Comparison of ENCODE assay signal across 1 cellular context in the genomic region with DNA sequence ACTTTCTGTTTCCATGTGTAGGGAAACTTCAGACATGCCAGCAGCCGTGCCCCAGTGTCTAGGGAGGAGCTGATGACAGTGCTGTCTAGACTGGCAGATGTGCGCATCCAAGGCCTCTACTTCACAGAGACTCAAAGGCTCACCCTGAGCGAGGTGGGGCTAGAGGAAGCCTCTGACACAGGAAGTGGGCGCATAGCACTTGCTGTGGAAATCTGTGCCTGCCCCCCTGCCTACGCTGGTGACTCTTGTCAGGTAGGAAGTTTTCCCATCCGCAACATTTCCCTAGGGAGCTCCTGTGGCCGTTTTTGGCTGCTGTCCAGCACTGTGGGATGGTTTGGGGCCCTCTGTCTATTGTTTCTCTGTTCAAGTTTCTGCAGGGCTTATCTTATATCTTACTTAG.
TF ChIP-seq lines count a peak whose summit lies in the region.

No MANE protein-coding gene starts in this region.

TF ChIP-seq in HEK293, 187 proteins besides CTCF, POLR2A, EP300 and RAD21 (continued from another document and continues in another):
- TF ChIP-seq ZBTB49 (tag by site-specific recombination; IDR thresholded peaks at IDR 0.05; ENCODE audit: low read depth) = no peak
- peak; percentile 62 for TF ChIP-seq WT1 (tag by site-specific recombination; IDR thresholded peaks at IDR 0.05)
- TF ChIP-seq ZNF266 (tag by site-specific recombination; IDR thresholded peaks at IDR 0.05; ENCODE audit: low read depth) = no peak
- TF ChIP-seq, protein P1, sequence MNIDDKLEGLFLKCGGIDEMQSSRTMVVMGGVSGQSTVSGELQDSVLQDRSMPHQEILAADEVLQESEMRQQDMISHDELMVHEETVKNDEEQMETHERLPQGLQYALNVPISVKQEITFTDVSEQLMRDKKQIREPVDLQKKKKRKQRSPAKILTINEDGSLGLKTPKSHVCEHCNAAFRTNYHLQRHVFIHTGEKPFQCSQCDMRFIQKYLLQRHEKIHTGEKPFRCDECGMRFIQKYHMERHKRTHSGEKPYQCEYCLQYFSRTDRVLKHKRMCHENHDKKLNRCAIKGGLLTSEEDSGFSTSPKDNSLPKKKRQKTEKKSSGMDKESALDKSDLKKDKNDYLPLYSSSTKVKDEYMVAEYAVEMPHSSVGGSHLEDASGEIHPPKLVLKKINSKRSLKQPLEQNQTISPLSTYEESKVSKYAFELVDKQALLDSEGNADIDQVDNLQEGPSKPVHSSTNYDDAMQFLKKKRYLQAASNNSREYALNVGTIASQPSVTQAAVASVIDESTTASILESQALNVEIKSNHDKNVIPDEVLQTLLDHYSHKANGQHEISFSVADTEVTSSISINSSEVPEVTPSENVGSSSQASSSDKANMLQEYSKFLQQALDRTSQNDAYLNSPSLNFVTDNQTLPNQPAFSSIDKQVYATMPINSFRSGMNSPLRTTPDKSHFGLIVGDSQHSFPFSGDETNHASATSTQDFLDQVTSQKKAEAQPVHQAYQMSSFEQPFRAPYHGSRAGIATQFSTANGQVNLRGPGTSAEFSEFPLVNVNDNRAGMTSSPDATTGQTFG (tag by site-specific recombination; IDR thresholded peaks at IDR 0.05; ENCODE audit: borderline replicate concordance) = no peak
- no peak for TF ChIP-seq ZNF341 (tag by site-specific recombination; IDR thresholded peaks at IDR 0.05; ENCODE audit: low read depth)
- TF ChIP-seq, protein P2, sequence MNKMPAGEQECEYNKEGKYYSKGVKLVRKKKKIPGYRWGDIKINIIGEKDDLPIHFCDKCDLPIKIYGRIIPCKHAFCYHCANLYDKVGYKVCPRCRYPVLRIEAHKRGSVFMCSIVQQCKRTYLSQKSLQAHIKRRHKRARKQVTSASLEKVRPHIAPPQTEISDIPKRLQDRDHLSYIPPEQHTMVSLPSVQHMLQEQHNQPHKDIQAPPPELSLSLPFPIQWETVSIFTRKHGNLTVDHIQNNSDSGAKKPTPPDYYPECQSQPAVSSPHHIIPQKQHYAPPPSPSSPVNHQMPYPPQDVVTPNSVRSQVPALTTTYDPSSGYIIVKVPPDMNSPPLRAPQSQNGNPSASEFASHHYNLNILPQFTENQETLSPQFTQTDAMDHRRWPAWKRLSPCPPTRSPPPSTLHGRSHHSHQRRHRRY (tag by site-specific recombination; IDR thresholded peaks at IDR 0.05) = no peak
- no peak for TF ChIP-seq ZNF23 (tag by site-specific recombination; IDR thresholded peaks at IDR 0.05; ENCODE audit: borderline replicate concordance)
- no peak for TF ChIP-seq ZNF596 (tag by site-specific recombination; IDR thresholded peaks at IDR 0.05)
- TF ChIP-seq OSR2 (tag by site-specific recombination; IDR thresholded peaks at IDR 0.05) = peak; percentile 53; the same call in 1 of the 2 replicates
- TF ChIP-seq GLIS1 (tag by site-specific recombination; IDR thresholded peaks at IDR 0.05) = peak; percentile 80
- no peak for TF ChIP-seq ZNF610 (tag by site-specific recombination; IDR thresholded peaks at IDR 0.05; ENCODE audit: borderline replicate concordance)
- peak; percentile 92 for TF ChIP-seq ZFHX2 (tag by site-specific recombination; conservative IDR thresholded peaks at IDR 0.05)
- TF ChIP-seq ZNF768 (tag by site-specific recombination; IDR thresholded peaks at IDR 0.05) = no peak
- peak; percentile 48; the same call in 1 of the 2 replicates for TF ChIP-seq PATZ1 (tag by site-specific recombination; IDR thresholded peaks at IDR 0.05)
- no peak for TF ChIP-seq ZNF707 (tag by site-specific recombination; IDR thresholded peaks at IDR 0.05)
- no peak for TF ChIP-seq ZNF426 (tag by site-specific recombination; IDR thresholded peaks at IDR 0.05)
- TF ChIP-seq ZBTB8A (tag by site-specific recombination; IDR thresholded peaks at IDR 0.05) = no peak
- TF ChIP-seq ZNF830 (tag by site-specific recombination; IDR thresholded peaks at IDR 0.05; ENCODE audit: low read depth) = no peak
- no peak for TF ChIP-seq ZBTB21 (tag by site-specific recombination; IDR thresholded peaks at IDR 0.05)
- TF ChIP-seq, protein P3, sequence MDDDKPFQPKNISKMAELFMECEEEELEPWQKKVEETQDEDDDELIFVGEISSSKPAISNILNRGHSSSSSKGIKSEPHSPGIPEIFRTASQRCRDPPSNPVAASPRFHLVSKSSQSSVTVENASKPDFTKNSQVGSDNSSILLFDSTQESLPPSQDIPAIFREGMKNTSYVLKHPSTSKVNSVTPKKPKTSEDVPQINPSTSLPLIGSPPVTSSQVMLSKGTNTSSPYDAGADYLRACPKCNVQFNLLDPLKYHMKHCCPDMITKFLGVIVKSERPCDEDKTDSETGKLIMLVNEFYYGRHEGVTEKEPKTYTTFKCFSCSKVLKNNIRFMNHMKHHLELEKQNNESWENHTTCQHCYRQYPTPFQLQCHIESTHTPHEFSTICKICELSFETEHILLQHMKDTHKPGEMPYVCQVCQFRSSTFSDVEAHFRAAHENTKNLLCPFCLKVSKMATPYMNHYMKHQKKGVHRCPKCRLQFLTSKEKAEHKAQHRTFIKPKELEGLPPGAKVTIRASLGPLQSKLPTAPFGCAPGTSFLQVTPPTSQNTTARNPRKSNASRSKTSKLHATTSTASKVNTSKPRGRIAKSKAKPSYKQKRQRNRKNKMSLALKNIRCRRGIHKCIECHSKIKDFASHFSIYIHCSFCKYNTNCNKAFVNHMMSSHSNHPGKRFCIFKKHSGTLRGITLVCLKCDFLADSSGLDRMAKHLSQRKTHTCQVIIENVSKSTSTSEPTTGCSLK (tag by site-specific recombination; IDR thresholded peaks at IDR 0.05) = no peak
- TF ChIP-seq GLI4 (tag by site-specific recombination; IDR thresholded peaks at IDR 0.05) = no peak
- TF ChIP-seq BCL6B (tag by site-specific recombination; IDR thresholded peaks at IDR 0.05) = peak; percentile 41; the same call in 1 of the 2 replicates
- TF ChIP-seq, protein P4, sequence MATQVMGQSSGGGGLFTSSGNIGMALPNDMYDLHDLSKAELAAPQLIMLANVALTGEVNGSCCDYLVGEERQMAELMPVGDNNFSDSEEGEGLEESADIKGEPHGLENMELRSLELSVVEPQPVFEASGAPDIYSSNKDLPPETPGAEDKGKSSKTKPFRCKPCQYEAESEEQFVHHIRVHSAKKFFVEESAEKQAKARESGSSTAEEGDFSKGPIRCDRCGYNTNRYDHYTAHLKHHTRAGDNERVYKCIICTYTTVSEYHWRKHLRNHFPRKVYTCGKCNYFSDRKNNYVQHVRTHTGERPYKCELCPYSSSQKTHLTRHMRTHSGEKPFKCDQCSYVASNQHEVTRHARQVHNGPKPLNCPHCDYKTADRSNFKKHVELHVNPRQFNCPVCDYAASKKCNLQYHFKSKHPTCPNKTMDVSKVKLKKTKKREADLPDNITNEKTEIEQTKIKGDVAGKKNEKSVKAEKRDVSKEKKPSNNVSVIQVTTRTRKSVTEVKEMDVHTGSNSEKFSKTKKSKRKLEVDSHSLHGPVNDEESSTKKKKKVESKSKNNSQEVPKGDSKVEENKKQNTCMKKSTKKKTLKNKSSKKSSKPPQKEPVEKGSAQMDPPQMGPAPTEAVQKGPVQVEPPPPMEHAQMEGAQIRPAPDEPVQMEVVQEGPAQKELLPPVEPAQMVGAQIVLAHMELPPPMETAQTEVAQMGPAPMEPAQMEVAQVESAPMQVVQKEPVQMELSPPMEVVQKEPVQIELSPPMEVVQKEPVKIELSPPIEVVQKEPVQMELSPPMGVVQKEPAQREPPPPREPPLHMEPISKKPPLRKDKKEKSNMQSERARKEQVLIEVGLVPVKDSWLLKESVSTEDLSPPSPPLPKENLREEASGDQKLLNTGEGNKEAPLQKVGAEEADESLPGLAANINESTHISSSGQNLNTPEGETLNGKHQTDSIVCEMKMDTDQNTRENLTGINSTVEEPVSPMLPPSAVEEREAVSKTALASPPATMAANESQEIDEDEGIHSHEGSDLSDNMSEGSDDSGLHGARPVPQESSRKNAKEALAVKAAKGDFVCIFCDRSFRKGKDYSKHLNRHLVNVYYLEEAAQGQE (tag by site-specific recombination; IDR thresholded peaks at IDR 0.05) = peak; percentile 88
- TF ChIP-seq ZNF677 (tag by site-specific recombination; IDR thresholded peaks at IDR 0.05) = peak; percentile 82
- TF ChIP-seq ZBTB17 (tag by site-specific recombination; IDR thresholded peaks at IDR 0.05) = no peak
- no peak for TF ChIP-seq SP2 (tag by site-specific recombination; IDR thresholded peaks at IDR 0.05)
- TF ChIP-seq SP7 (tag by site-specific recombination; IDR thresholded peaks at IDR 0.05) = 0 out of 2 replicates have a peak, but pooled peaks have one; percentile 37
- no peak for TF ChIP-seq ZEB2 (tag by site-specific recombination; IDR thresholded peaks at IDR 0.05)
- no peak for TF ChIP-seq ZBTB44 (tag by site-specific recombination; IDR thresholded peaks at IDR 0.05)
- no peak for TF ChIP-seq KLF8 (tag by site-specific recombination; IDR thresholded peaks at IDR 0.05)
- no peak for TF ChIP-seq ZNF664 (tag by site-specific recombination; IDR thresholded peaks at IDR 0.05)
- TF ChIP-seq ZNF692 (tag by site-specific recombination; IDR thresholded peaks at IDR 0.05) = no peak
- TF ChIP-seq, protein P5, sequence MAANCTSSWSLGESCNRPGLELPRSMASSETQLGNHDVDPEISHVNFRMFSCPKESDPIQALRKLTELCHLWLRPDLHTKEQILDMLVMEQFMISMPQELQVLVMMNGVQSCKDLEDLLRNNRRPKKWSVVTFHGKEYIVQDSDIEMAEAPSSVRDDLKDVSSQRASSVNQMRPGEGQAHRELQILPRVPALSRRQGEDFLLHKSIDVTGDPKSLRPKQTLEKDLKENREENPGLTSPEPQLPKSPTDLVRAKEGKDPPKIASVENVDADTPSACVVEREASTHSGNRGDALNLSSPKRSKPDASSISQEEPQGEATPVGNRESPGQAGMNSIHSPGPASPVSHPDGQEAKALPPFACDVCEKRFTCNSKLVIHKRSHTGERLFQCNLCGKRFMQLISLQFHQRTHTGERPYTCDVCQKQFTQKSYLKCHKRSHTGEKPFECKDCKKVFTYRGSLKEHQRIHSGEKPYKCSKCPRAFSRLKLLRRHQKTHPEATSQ (tag by site-specific recombination; IDR thresholded peaks at IDR 0.05) = no peak
